Comparison of ENCODE assay signal across 8 cellular contexts in genomic region chr12:111842556-111843396, GRCh38. TPM values are rescaled to one million over a fixed set of nuclear protein-coding genes. Genes with fewer than 3 reads are reported as not detected.
A peak's percentile ranks its signal among the peaks of the same experiment; 100 is the strongest.
DNase-seq lines count a peak whose midpoint lies in the region; ATAC-seq and TF ChIP-seq lines count a peak whose summit lies in the region.

No MANE protein-coding gene starts in this region.

- H3K27me3 Mint-ChIP-seq in CD8-positive, alpha-beta T cell (ENCODE audit: low read depth): no peaks in the 10 kb centered on the region
- H3K27me3 Mint-ChIP-seq in activated CD4-positive, alpha-beta memory T cell treated with anti-CD3 and anti-CD28 coated beads, Interleukin-2, amount 10 ng/mL, durations not matched to agents 7 days and 5 days: no peaks in the 10 kb centered on the region

- peak overlapping the region; percentile 99 for H3K27ac Mint-ChIP-seq in CD8-positive, alpha-beta T cell
- peak overlapping the region; percentile 92 for H3K27ac Mint-ChIP-seq in activated CD4-positive, alpha-beta memory T cell treated with anti-CD3 and anti-CD28 coated beads, Interleukin-2, amount 10 ng/mL, durations not matched to agents 7 days and 5 days

- TF ChIP-seq CTCF in CD8-positive, alpha-beta T cell (IDR thresholded peaks at IDR 0.05): no peak
- no peak for TF ChIP-seq CTCF in foreskin fibroblast (IDR thresholded peaks at IDR 0.05; ENCODE audit: low read depth, low read length)
- no peak for TF ChIP-seq CTCF in ovary (IDR thresholded peaks at IDR 0.05)

- intact Hi-C loops in CD8-positive, alpha-beta T cell (cut with DNase I, micrococcal nuclease): loop anchor here (1.0 to 10.0 kb wide), 19 partner anchors 18 to 1718 kb away; partner anchors contain the start of genes ATXN2 (in 2 of the 2), HECTD4 (in 2 of the 2), NAA25 (in 2 of the 2) and ACAD10 (in 1 of the 2)
- intact Hi-C loops in ovary (cut with DNase I): no loop called here

- ATAC-seq in CD8-positive, alpha-beta T cell: peak; percentile 21
- ATAC-seq in GM21360 (IDR thresholded peaks at IDR 0.05; ENCODE audit: unreplicated experiment): peak; percentile 25

- peak overlapping the region; percentile 91 for H3K27ac ChIP-seq in CD8-positive, alpha-beta T cell (ENCODE audit: low read depth, low read length)
- H3K27ac ChIP-seq in HUES6 (ENCODE audit: low read depth, low read length) (peak overlapping the region; percentile 98), ovary (peak overlapping the region; percentile 94 to 96)

- CTCF ChIA-PET in CD8-positive, alpha-beta T cell (lab: Charles Lee): interaction anchor here (1.9 kb wide), 2 partner anchors 288 to 544 kb away, joined by 4 to 6 read pairs; no protein-coding TSS in a partner anchor
- CTCF ChIA-PET in activated CD4-positive, alpha-beta memory T cell treated with anti-CD3 and anti-CD28 coated beads, Interleukin-2, amount 10 ng/mL, durations not matched to agents 7 days and 5 days (lab: Charles Lee): interaction anchor here (0.5 to 1.5 kb wide), 4 partner anchors 30 to 534 kb away, joined by 3 to 5 read pairs (median 4); partner anchors contain the start of genes ERP29 and NAA25

- H3K4me3 ChIP-seq in CD8-positive, alpha-beta T cell (ENCODE audit: low read depth, low read length): peak overlapping the region; percentile 91
- H3K4me3 ChIP-seq in HUES6 (ENCODE audit: low read depth, low read length) (peak overlapping the region; percentile 97), foreskin fibroblast (ENCODE audit: low read depth in 1 of 2, low read length in 2 of 2) (peak overlapping the region; percentile 81 to 93), ovary (peak overlapping the region; percentile 70)

- peaks cover 42% of the 10 kb centered on the region for H3K4me1 ChIP-seq in CD8-positive, alpha-beta T cell (ENCODE audit: insufficient read depth, low read length)
- no peaks in the 10 kb centered on the region for H3K4me1 ChIP-seq in HUES6 (ENCODE audit: control insufficient read depth, insufficient read depth, low read length)
- H3K4me1 ChIP-seq in ovary (ENCODE audit: insufficient read depth): peaks cover 4% of the 10 kb centered on the region

- no peaks in the 10 kb centered on the region for H3K9me3 ChIP-seq in CD8-positive, alpha-beta T cell (ENCODE audit: low read length)
- H3K9me3 ChIP-seq in HUES6 (ENCODE audit: control insufficient read depth, insufficient read depth, low read depth, low read length): no peaks in the 10 kb centered on the region
- H3K9me3 ChIP-seq in ovary: no peaks in the 10 kb centered on the region

- TF ChIP-seq EP300 in ovary (IDR thresholded peaks at IDR 0.05): no peak

- peaks cover 53% of the 10 kb centered on the region for H3K36me3 Mint-ChIP-seq in CD8-positive, alpha-beta T cell
- peaks cover 45% of the 10 kb centered on the region for H3K36me3 Mint-ChIP-seq in activated CD4-positive, alpha-beta memory T cell treated with anti-CD3 and anti-CD28 coated beads, Interleukin-2, amount 10 ng/mL, durations not matched to agents 7 days and 5 days (ENCODE audit: low read depth)

- peak overlapping the region; percentile 98 for H3K4me3 Mint-ChIP-seq in CD8-positive, alpha-beta T cell
- H3K4me3 Mint-ChIP-seq in activated CD4-positive, alpha-beta memory T cell treated with anti-CD3 and anti-CD28 coated beads, Interleukin-2, amount 10 ng/mL, durations not matched to agents 7 days and 5 days: peak overlapping the region; percentile 97

- POLR2A ChIA-PET in CD8-positive, alpha-beta T cell (lab: Charles Lee): interaction anchor here (0.6 to 1.7 kb wide), 7 partner anchors 30 to 574 kb away, joined by 3 to 7 read pairs (median 4); partner anchors contain the start of genes ACAD10, BRAP, ERP29 and TRAFD1
- POLR2A ChIA-PET in activated CD4-positive, alpha-beta memory T cell treated with anti-CD3 and anti-CD28 coated beads, Interleukin-2, amount 10 ng/mL, durations not matched to agents 7 days and 5 days (lab: Charles Lee): interaction anchor here (1.0 to 3.4 kb wide), 24 partner anchors 8 to 1135 kb away, joined by 3 to 34 read pairs (median 5); partner anchors contain the start of genes ACAD10, ATXN2, BRAP and ERP29

- H3K27me3 ChIP-seq in CD8-positive, alpha-beta T cell (ENCODE audit: insufficient read depth, low read length): no peaks in the 10 kb centered on the region
- H3K27me3 ChIP-seq in HUES6 (ENCODE audit: control insufficient read depth, insufficient read depth, low read length) (no peaks in the 10 kb centered on the region), ovary (no peaks in the 10 kb centered on the region)

- H3K9ac ChIP-seq in HUES6 (ENCODE audit: low read length): peak overlapping the region; percentile 99

- no peaks in the 10 kb centered on the region for H3K9me3 Mint-ChIP-seq in CD8-positive, alpha-beta T cell
- peaks cover under 1% of the 10 kb centered on the region for H3K9me3 Mint-ChIP-seq in activated CD4-positive, alpha-beta memory T cell treated with anti-CD3 and anti-CD28 coated beads, Interleukin-2, amount 10 ng/mL, durations not matched to agents 7 days and 5 days

- no peak for TF ChIP-seq POLR2A in ovary (IDR thresholded peaks at IDR 0.05)

- H3K4me1 Mint-ChIP-seq in CD8-positive, alpha-beta T cell (ENCODE audit: low read depth): peaks cover 66% of the 10 kb centered on the region
- H3K4me1 Mint-ChIP-seq in activated CD4-positive, alpha-beta memory T cell treated with anti-CD3 and anti-CD28 coated beads, Interleukin-2, amount 10 ng/mL, durations not matched to agents 7 days and 5 days: peaks cover 51% of the 10 kb centered on the region

- DNase-seq in CD8-positive, alpha-beta T cell: peak in 2 of 7 experiments; percentile 3 to 42
- peak; percentile 23 for DNase-seq in activated CD4-positive, alpha-beta memory T cell treated with anti-CD3 and anti-CD28 coated beads, Interleukin-2, amount 10 ng/mL, durations not matched to agents 7 days and 5 days
- DNase-seq in foreskin fibroblast (peak; percentile 13 to 44), ovary (peak in 1 of 5 donors; percentile 28), NCI-H2171 (lab: John Stamatoyannopoulos, UW) (no peak), SIG-M5 treated with dmso at 0.1 percent for 504 hours (lab: John Stamatoyannopoulos, UW; ENCODE audit: unreplicated experiment) (no peak)

- peaks cover 5% of the 10 kb centered on the region for H3K36me3 ChIP-seq in CD8-positive, alpha-beta T cell (ENCODE audit: insufficient read depth, low read length)
- H3K36me3 ChIP-seq in HUES6 (ENCODE audit: control insufficient read depth, insufficient read depth, low read length): peaks cover 32% of the 10 kb centered on the region
- no peaks in the 10 kb centered on the region for H3K36me3 ChIP-seq in ovary

- WGBS in ovary, 3 donors: 1 to 2% (median 1%) methylated on average over 30 to 44 of the region's 44 CpGs

RNA-seq across cellular contexts. Expression of gene MAPKAPK5, which starts 0.7 kb away (rescaled TPM):
- total RNA-seq in CD8-positive, alpha-beta T cell: 10 to 100 TPM; 65.6 to 68.0 TPM
- 10 to 100 TPM; 40.4 to 44.8 TPM for total RNA-seq in activated CD4-positive, alpha-beta memory T cell treated with anti-CD3 and anti-CD28 coated beads, Interleukin-2, amount 10 ng/mL, durations not matched to agents 7 days and 5 days
- 10 to 100 TPM; 35.6 to 52.5 (median 39.0) TPM for total RNA-seq in ovary
- 10 to 100 TPM; 20.0 to 21.8 TPM for polyA plus RNA-seq in ovary

Comparison
In these comparisons a context has a peak if more than half of its experiments do, and no peak if none do; other contexts are left out.
1. DNase-seq: peak in activated CD4-positive, alpha-beta memory T cell treated with anti-CD3 and anti-CD28 coated beads, Interleukin-2, amount 10 ng/mL, durations not matched to agents 7 days and 5 days (single experiment) and foreskin fibroblast (2 of 2); none in NCI-H2171 (single experiment) and SIG-M5 treated with dmso at 0.1 percent for 504 hours (single experiment).
2. intact Hi-C loops: an anchor here in CD8-positive, alpha-beta T cell (1.0 to 10.0 kb wide); none called in ovary.
3. Peak in every context shown above with its lines, with median percentiles within 50 percentile points of each other: H3K27ac ChIP-seq and H3K4me3 ChIP-seq.